Comparison of ENCODE assay signal across 8 cellular contexts in genomic region chr1:228500901-228501871, GRCh38. TPM values are rescaled to one million over a fixed set of nuclear protein-coding genes. Genes with fewer than 3 reads are reported as not detected.
DNase-seq lines count a peak whose midpoint lies in the region; ATAC-seq, FAIRE-seq and TF ChIP-seq lines count a peak whose summit lies in the region.

No MANE protein-coding gene starts in this region.

- no peak overlapping the region for H3K27ac Mint-ChIP-seq in WTC11

- no peak for FAIRE-seq in bronchial epithelial cell (lab: Jason Lieb, UNC)

- peaks cover 78% of the 10 kb centered on the region for H3K27me3 Mint-ChIP-seq in WTC11 (ENCODE audit: low read depth)

- DNase-seq in Ammon's horn (ENCODE audit: low spot score) (peak; percentile 89), NCI-H2227 treated with DMSO at 0.1 percent for 48 hours (lab: John Stamatoyannopoulos, UW) (peak; percentile 86), WTC11 (ENCODE audit: low spot score) (peak; percentile 86), bronchial epithelial cell (ENCODE audit: low read depth) (peak; percentile 79), kidney glomerular epithelial cell (lab: John Stamatoyannopoulos, UW) (peak; percentile 71)
- DNase-seq in stimulated activated CD4-positive, alpha-beta T cell treated with anti-CD3 and anti-CD28 coated beads, Interleukin-1b, Interleukin-23, amount 100 ng/mL, for 48 hours = peak; percentile 89

- no peaks in the 10 kb centered on the region for H3K27me3 ChIP-seq in bronchial epithelial cell (ENCODE audit: control insufficient read depth, insufficient read depth, low read length)

- peaks cover 3% of the 10 kb centered on the region for H3K36me3 ChIP-seq in bronchial epithelial cell (ENCODE audit: control insufficient read depth, insufficient read depth, low read length)

- CTCF ChIA-PET in WTC11 (lab: Charles Lee) = interaction anchor here (0.9 to 2.6 kb wide), 9 partner anchors 13 to 108 kb away, joined by 3 to 12 read pairs (median 6); no protein-coding TSS in a partner anchor

- peaks cover 14% of the 10 kb centered on the region for H3K4me1 Mint-ChIP-seq in WTC11

- peaks cover 2% of the 10 kb centered on the region; the same call in 1 of the 2 replicates for H3K36me3 Mint-ChIP-seq in WTC11

- H3K4me3 Mint-ChIP-seq in WTC11 = no peak overlapping the region

- TF ChIP-seq CTCF in WTC11 (IDR thresholded peaks at IDR 0.05) (peak; percentile 91), bronchial epithelial cell (IDR thresholded peaks at IDR 0.05; ENCODE audit: insufficient read depth, low read length, severe bottlenecking) (peak; percentile 95)

- H3K4me3 ChIP-seq in bronchial epithelial cell (ENCODE audit: low read depth, low read length) = no peak overlapping the region

- POLR2A ChIA-PET in WTC11 (lab: Charles Lee) = no interaction called here

- peak; percentile 96 for ATAC-seq in GM19023 (IDR thresholded peaks at IDR 0.05; ENCODE audit: unreplicated experiment)
- ATAC-seq in HG03159 (IDR thresholded peaks at IDR 0.05; ENCODE audit: unreplicated experiment) = peak; percentile 93
- peak; percentile 90 for ATAC-seq in WTC11

- H3K9me3 Mint-ChIP-seq in WTC11 = peaks cover 9% of the 10 kb centered on the region

TF ChIP-seq in WTC11, 78 proteins besides CTCF, POLR2A, EP300 and RAD21:
- TF ChIP-seq HMGXB4 (CRISPR knock-in tag; IDR thresholded peaks at IDR 0.05) (0 out of 2 replicates have a peak, but pooled peaks have one; percentile 53), ERG (CRISPR knock-in tag; IDR thresholded peaks at IDR 0.05) (no peak), GABPB1 (CRISPR knock-in tag; IDR thresholded peaks at IDR 0.05) (peak; percentile 32; the same call in 1 of the 2 replicates), CREB1 (CRISPR knock-in tag; IDR thresholded peaks at IDR 0.05) (no peak)

RNA-seq across cellular contexts. Expression of gene RNF187, which starts 14.0 kb away (rescaled TPM):
- total RNA-seq in WTC11 (2021) (121 to 141 TPM (median 121 TPM) in 3 replicates), bronchial epithelial cell (147 and 179 TPM in 2 replicates)
